8 cellular contexts compared by ENCODE assay signal in the genomic region with DNA sequence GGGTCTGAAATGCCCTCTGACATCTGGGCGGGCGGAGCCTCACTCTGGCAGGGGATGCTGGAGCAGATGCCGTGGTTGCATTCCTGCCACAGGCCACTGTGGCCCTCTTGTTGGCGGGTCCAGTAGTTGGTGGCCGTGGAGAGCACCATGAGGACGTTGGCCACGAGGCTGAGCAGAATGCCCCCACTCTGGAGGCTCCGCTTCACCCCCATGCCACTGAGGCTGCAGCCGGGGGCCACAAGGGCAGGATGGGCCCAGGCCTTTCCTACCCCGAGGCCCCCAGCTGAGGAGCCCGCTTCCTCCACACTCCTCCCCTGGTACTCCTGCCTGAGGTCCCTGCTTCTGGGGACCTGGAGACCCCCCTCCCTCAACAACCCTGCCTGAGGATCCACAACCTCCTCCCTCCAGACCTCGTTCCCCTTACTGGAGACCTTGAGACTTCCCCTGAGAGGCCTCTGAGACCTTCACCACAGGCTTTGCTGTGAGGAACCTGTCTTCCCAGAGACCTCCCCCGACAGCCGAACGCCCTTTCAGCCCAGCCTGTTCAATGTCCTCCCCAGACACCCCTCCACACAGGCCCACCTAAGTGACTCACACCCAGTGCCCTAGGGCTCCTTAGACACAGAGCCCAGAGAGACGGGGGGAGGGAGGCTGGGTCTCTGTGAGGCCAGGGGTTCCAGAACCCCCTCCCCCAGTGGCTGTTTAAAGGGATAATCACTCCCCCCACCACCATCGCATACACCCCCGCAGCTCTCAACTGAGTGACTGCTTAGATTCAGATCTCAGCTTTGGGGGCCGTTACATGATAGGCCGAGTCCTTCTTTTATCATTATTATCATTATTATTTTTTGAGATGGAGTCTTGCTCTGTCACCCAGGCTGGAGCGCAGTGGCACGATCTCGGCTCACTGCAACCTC. TPM values are rescaled to one million over a fixed set of nuclear protein-coding genes. Genes with fewer than 3 reads are reported as not detected.
A peak's percentile ranks its signal among the peaks of the same experiment; 100 is the strongest.
DNase-seq lines count a peak whose midpoint lies in the region; ATAC-seq and TF ChIP-seq lines count a peak whose summit lies in the region.

A gene with protein sequence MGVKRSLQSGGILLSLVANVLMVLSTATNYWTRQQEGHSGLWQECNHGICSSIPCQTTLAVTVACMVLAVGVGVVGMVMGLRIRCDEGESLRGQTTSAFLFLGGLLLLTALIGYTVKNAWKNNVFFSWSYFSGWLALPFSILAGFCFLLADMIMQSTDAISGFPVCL (minus strand): TSS at position 638 of the 917 bp plus-strand sequence. CDS start 426 bp downstream, at position 212.

- WGBS in heart right ventricle, 2 donors: 67% methylated on average over 23 of the region's 23 CpGs

- peak; percentile 33 for DNase-seq in activated T-cell treated with anti-CD3 and anti-CD28 coated beads, Interleukin-2, amount 50 U/mL, for 1 hour
- DNase-seq in activated T-cell treated with anti-CD3 and anti-CD28 coated beads for 4 hours: no peak
- peak; percentile 79 for DNase-seq in activated CD8-positive, alpha-beta memory T cell treated with anti-CD3 and anti-CD28 coated beads, Interleukin-2, amount 10 ng/mL, durations not matched to agents 7 days and 5 days
- DNase-seq in heart right ventricle: no peak
- DNase-seq in COR-L47 (lab: John Stamatoyannopoulos, UW): no peak

- ATAC-seq in activated CD8-positive, alpha-beta memory T cell treated with anti-CD3 and anti-CD28 coated beads, Interleukin-2, amount 10 ng/mL, durations not matched to agents 7 days and 5 days: peak; percentile 0
- ATAC-seq in heart right ventricle (no peak), HG03565 (IDR thresholded peaks at IDR 0.05; ENCODE audit: unreplicated experiment) (no peak), GM21423 (IDR thresholded peaks at IDR 0.05; ENCODE audit: unreplicated experiment) (no peak)

- intact Hi-C loops in heart right ventricle (cut with DNase I): loop anchor here in 1 of 10 donors (10.0 kb wide), 1 partner anchor 264 kb away; a partner anchor contains a TSS

- peaks cover 43% of the 10 kb centered on the region for H3K4me1 Mint-ChIP-seq in activated CD8-positive, alpha-beta memory T cell treated with anti-CD3 and anti-CD28 coated beads, Interleukin-2, amount 10 ng/mL, durations not matched to agents 7 days and 5 days

- H3K4me1 ChIP-seq in heart right ventricle (peaks cover 0 to 54% (median 22%) of the 10 kb centered on the region in 9 donors), skeletal muscle tissue (ENCODE audit: control insufficient read depth in 3 of 3, insufficient read depth in 3 of 3, low read length in 3 of 3) (peaks cover 24 to 32% (median 26%) of the 10 kb centered on the region in 3 donors)

- H3K27ac ChIP-seq in heart right ventricle (peak within 1 kb of the TSS; percentile 50 to 98 (median 96)), skeletal muscle tissue (ENCODE audit: low read depth, low read length) (peak within 1 kb of the TSS; percentile 93)

- peak within 1 kb of the TSS; percentile 97 for H3K4me3 Mint-ChIP-seq in activated CD8-positive, alpha-beta memory T cell treated with anti-CD3 and anti-CD28 coated beads, Interleukin-2, amount 10 ng/mL, durations not matched to agents 7 days and 5 days

- H3K36me3 Mint-ChIP-seq in activated CD8-positive, alpha-beta memory T cell treated with anti-CD3 and anti-CD28 coated beads, Interleukin-2, amount 10 ng/mL, durations not matched to agents 7 days and 5 days: peaks cover 30% of the 10 kb centered on the region

- peak within 1 kb of the TSS; percentile 98 for H3K27ac Mint-ChIP-seq in activated CD8-positive, alpha-beta memory T cell treated with anti-CD3 and anti-CD28 coated beads, Interleukin-2, amount 10 ng/mL, durations not matched to agents 7 days and 5 days

- no peaks in the 10 kb centered on the region for H3K27me3 Mint-ChIP-seq in activated CD8-positive, alpha-beta memory T cell treated with anti-CD3 and anti-CD28 coated beads, Interleukin-2, amount 10 ng/mL, durations not matched to agents 7 days and 5 days

- H3K4me3 ChIP-seq in heart right ventricle (peak within 1 kb of the TSS; percentile 60 to 93 (median 80)), skeletal muscle tissue (ENCODE audit: low read length in 3 of 3) (peak within 1 kb of the TSS; percentile 72 to 93 (median 87))

- TF ChIP-seq CTCF in heart right ventricle (IDR thresholded peaks at IDR 0.05): no peak

- peak within 1 kb of the TSS; percentile 72 to 89 (median 73) for H3K9ac ChIP-seq in skeletal muscle tissue (ENCODE audit: low read depth in 1 of 3, low read length in 3 of 3)

- H3K27me3 ChIP-seq in heart right ventricle: no peaks in the 10 kb centered on the region
- peaks cover 0 to 4% (median 0%) of the 10 kb centered on the region in 3 donors for H3K27me3 ChIP-seq in skeletal muscle tissue (ENCODE audit: control insufficient read depth in 3 of 3, insufficient read depth in 3 of 3, low read length in 3 of 3)

- CTCF ChIA-PET in activated CD8-positive, alpha-beta memory T cell treated with anti-CD3 and anti-CD28 coated beads, Interleukin-2, amount 10 ng/mL, durations not matched to agents 7 days and 5 days (lab: Charles Lee): interaction anchor here (0.6 to 7.9 kb wide), 8 partner anchors 9 to 269 kb away, joined by 3 to 97 read pairs (median 4); no protein-coding TSS in a partner anchor

- H3K36me3 ChIP-seq in heart right ventricle: no peaks in the 10 kb centered on the region
- no peaks in the 10 kb centered on the region for H3K36me3 ChIP-seq in skeletal muscle tissue (ENCODE audit: control insufficient read depth in 3 of 3, insufficient read depth in 3 of 3, low read length in 3 of 3)

- no peaks in the 10 kb centered on the region for H3K9me3 Mint-ChIP-seq in activated CD8-positive, alpha-beta memory T cell treated with anti-CD3 and anti-CD28 coated beads, Interleukin-2, amount 10 ng/mL, durations not matched to agents 7 days and 5 days (ENCODE audit: low read depth)

- H3K9me3 ChIP-seq in heart right ventricle: no peaks in the 10 kb centered on the region
- no peaks in the 10 kb centered on the region for H3K9me3 ChIP-seq in skeletal muscle tissue (ENCODE audit: control insufficient read depth in 3 of 3, low read length in 3 of 3)

RNA-seq across cellular contexts. Expression of the gene that starts here (rescaled TPM):
- total RNA-seq in activated CD8-positive, alpha-beta memory T cell treated with anti-CD3 and anti-CD28 coated beads, Interleukin-2, amount 10 ng/mL, durations not matched to agents 7 days and 5 days: 10 to 100 TPM; 19.1 to 27.8 TPM
- total RNA-seq in heart right ventricle (1 to 10 TPM in 9 of 10 donors, not detected in 1; 1.4 to 2.2 (median 1.6) TPM), skeletal muscle tissue (not detected)
- polyA plus RNA-seq in heart right ventricle: 1 to 10 TPM in 1 of 2 donors, not detected in 1; 1.2 TPM

Comparison
In these comparisons a context has a peak if more than half of its experiments do, and no peak if none do; other contexts are left out.
1. RNA of the gene that starts here (total RNA-seq): 19.1 to 27.8 TPM in activated CD8-positive, alpha-beta memory T cell treated with anti-CD3 and anti-CD28 coated beads, Interleukin-2, amount 10 ng/mL, durations not matched to agents 7 days and 5 days; 1.4 to 2.2 TPM in heart right ventricle and not detected in skeletal muscle tissue (single experiment); every median in the first group is over 4 times any median in the second.
2. DNase-seq: peak in activated T-cell treated with anti-CD3 and anti-CD28 coated beads, Interleukin-2, amount 50 U/mL, for 1 hour (single experiment) and activated CD8-positive, alpha-beta memory T cell treated with anti-CD3 and anti-CD28 coated beads, Interleukin-2, amount 10 ng/mL, durations not matched to agents 7 days and 5 days (single experiment); none in activated T-cell treated with anti-CD3 and anti-CD28 coated beads for 4 hours (single experiment), heart right ventricle (0 of 2) and COR-L47 (single experiment).